Comparison of ENCODE assay signal across 19 cellular contexts in the genomic region with DNA sequence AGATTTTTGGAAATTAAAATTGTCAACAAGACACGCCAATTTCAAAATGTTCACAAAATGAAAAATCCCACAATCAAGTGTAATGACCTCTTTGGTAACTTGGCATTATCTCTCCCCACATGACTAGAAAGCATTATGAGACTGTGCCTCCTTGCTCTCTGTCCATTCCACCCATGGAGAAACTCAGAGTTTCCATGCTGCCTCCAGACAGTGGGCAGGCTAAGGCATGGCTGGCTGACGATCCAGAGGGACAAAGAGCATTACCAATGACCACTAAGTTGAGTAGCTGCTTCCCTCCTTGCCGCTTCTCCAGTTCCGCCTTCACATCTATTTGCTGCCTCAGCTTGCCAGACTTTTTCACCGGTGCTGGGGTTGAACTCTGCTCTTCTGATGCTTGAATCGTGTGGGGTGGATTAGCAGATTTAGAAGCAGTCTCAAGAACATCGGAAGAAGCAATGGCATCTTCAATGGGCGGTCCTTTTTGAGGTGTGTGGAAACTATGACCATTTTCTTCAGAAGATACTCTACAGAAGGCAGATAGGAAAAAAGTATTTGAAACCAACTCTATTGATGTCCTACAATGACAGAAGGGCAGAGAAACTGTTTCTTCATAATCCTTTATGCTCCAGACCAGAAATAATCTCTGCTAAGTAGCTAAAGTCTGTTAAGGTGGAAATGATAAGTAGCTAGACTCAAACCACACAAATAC. TPM values are rescaled to one million over a fixed set of nuclear protein-coding genes. Genes with fewer than 3 reads are reported as not detected.
DNase-seq lines count a peak whose midpoint lies in the region; ATAC-seq and TF ChIP-seq lines count a peak whose summit lies in the region.
"Had no signal": no experiment of that assay in that cellular context is flagged by ENCODE, and none has a peak within 500 bp of the region (broad histone marks: within the 10 kb centered on the region; RNA-seq: fewer than 3 reads in every experiment).

No MANE protein-coding gene starts in this region.

- TF ChIP-seq POLR2A in prostate gland (IDR thresholded peaks at IDR 0.05) (no peak), vagina (IDR thresholded peaks at IDR 0.05) (no peak)

- H3K4me3 Mint-ChIP-seq in natural killer cell treated with Interleukin-12 subunit alpha and Interleukin-12 subunit beta and Interleukin-15 and Interleukin-18, amount 100 ng/mL, for 72 hours: no peak overlapping the region
- no peak overlapping the region for H3K4me3 Mint-ChIP-seq in natural killer cell
- no peak overlapping the region for H3K4me3 Mint-ChIP-seq in T-helper 17 cell
- H3K4me3 Mint-ChIP-seq in activated naive CD8-positive, alpha-beta T cell treated with anti-CD3 and anti-CD28 coated beads for 36 hours: no peak overlapping the region

- no peak overlapping the region for H3K27ac ChIP-seq in prostate gland
- no peak overlapping the region for H3K27ac ChIP-seq in vagina
- H3K27ac ChIP-seq: GM23248 had no signal

- intact Hi-C loops in natural killer cell (cut with micrococcal nuclease): no loop called here
- intact Hi-C loops in prostate gland (cut with DNase I): no loop called here
- intact Hi-C loops in vagina (cut with DNase I): no loop called here

- no peaks in the 10 kb centered on the region for H3K27me3 Mint-ChIP-seq in natural killer cell treated with Interleukin-12 subunit alpha and Interleukin-12 subunit beta and Interleukin-15 and Interleukin-18, amount 100 ng/mL, for 72 hours
- H3K27me3 Mint-ChIP-seq in natural killer cell (ENCODE audit: low read depth in 2 of 2): no peaks in the 10 kb centered on the region
- H3K27me3 Mint-ChIP-seq in T-helper 17 cell: no peaks in the 10 kb centered on the region
- no peaks in the 10 kb centered on the region for H3K27me3 Mint-ChIP-seq in activated naive CD8-positive, alpha-beta T cell treated with anti-CD3 and anti-CD28 coated beads for 36 hours

- H3K4me3 ChIP-seq in prostate gland (no peak overlapping the region), vagina (no peak overlapping the region)
- H3K4me3 ChIP-seq: GM23248, HAP-1 had no signal

- TF ChIP-seq CTCF in natural killer cell (IDR thresholded peaks at IDR 0.05) (no peak), prostate gland (IDR thresholded peaks at IDR 0.05) (no peak), vagina (IDR thresholded peaks at IDR 0.05) (no peak)

- H3K4me1 Mint-ChIP-seq in natural killer cell treated with Interleukin-12 subunit alpha and Interleukin-12 subunit beta and Interleukin-15 and Interleukin-18, amount 100 ng/mL, for 72 hours (ENCODE audit: low read depth in 2 of 2): peaks cover 0 to 9% of the 10 kb centered on the region in 2 donors
- no peaks in the 10 kb centered on the region for H3K4me1 Mint-ChIP-seq in natural killer cell
- no peaks in the 10 kb centered on the region for H3K4me1 Mint-ChIP-seq in T-helper 17 cell
- peaks cover 22% of the 10 kb centered on the region for H3K4me1 Mint-ChIP-seq in activated naive CD8-positive, alpha-beta T cell treated with anti-CD3 and anti-CD28 coated beads for 36 hours

- no peak for ATAC-seq in natural killer cell treated with Interleukin-12 subunit alpha and Interleukin-12 subunit beta and Interleukin-15 and Interleukin-18, amount 100 ng/mL, for 72 hours
- ATAC-seq in natural killer cell (no peak), T-helper 17 cell (no peak)
- ATAC-seq: HepG2 had no signal

- H3K9me3 Mint-ChIP-seq in natural killer cell treated with Interleukin-12 subunit alpha and Interleukin-12 subunit beta and Interleukin-15 and Interleukin-18, amount 100 ng/mL, for 72 hours: no peaks in the 10 kb centered on the region
- no peaks in the 10 kb centered on the region for H3K9me3 Mint-ChIP-seq in natural killer cell
- H3K9me3 Mint-ChIP-seq in activated naive CD8-positive, alpha-beta T cell treated with anti-CD3 and anti-CD28 coated beads for 36 hours: no peaks in the 10 kb centered on the region

- WGBS in prostate gland: 94% methylated on average over 8 of the region's 8 CpGs

- DNase-seq in natural killer cell treated with Interleukin-12 subunit alpha and Interleukin-12 subunit beta and Interleukin-15 and Interleukin-18, amount 100 ng/mL, for 72 hours (ENCODE audit: low spot score): no peak
- DNase-seq in natural killer cell (no peak), T-helper 17 cell (no peak), prostate gland (ENCODE audit: low spot score) (no peak), vagina (ENCODE audit: extremely low spot score in 2 of 2) (no peak), EL (no peak)
- DNase-seq in activated naive CD8-positive, alpha-beta T cell treated with anti-CD3 and anti-CD28 coated beads for 36 hours: no peak
- DNase-seq: ACHN, C1 segment of cervical spinal cord, GDM1, GM23248, KG1, MV-4-11, NCI-H1694 treated with DMSO at 0.1 percent for 48 hours, NCI-H510A, NCI-H748 treated with DMSO at 0.1 percent for 48 hours, SHP77 treated with DMSO at 0.1 percent for 48 hours had no signal

- H3K4me1 ChIP-seq in prostate gland (replicated peaks) (no peaks in the 10 kb centered on the region), vagina (no peaks in the 10 kb centered on the region)

- H3K27me3 ChIP-seq in prostate gland (replicated peaks; ENCODE audit: insufficient read depth) (no peaks in the 10 kb centered on the region), vagina (no peaks in the 10 kb centered on the region)

- H3K9me3 ChIP-seq in T-helper 17 cell (ENCODE audit: control insufficient read depth, low read length, poor library complexity, severe bottlenecking) (no peaks in the 10 kb centered on the region), prostate gland (no peaks in the 10 kb centered on the region), vagina (no peaks in the 10 kb centered on the region)
- H3K9me3 ChIP-seq: HAP-1 had no signal

- peaks cover 12% of the 10 kb centered on the region for H3K36me3 Mint-ChIP-seq in natural killer cell treated with Interleukin-12 subunit alpha and Interleukin-12 subunit beta and Interleukin-15 and Interleukin-18, amount 100 ng/mL, for 72 hours
- peaks cover 12% of the 10 kb centered on the region for H3K36me3 Mint-ChIP-seq in natural killer cell
- peaks cover 9% of the 10 kb centered on the region for H3K36me3 Mint-ChIP-seq in T-helper 17 cell (ENCODE audit: low read depth)
- peaks cover 26% of the 10 kb centered on the region for H3K36me3 Mint-ChIP-seq in activated naive CD8-positive, alpha-beta T cell treated with anti-CD3 and anti-CD28 coated beads for 36 hours

- no peaks in the 10 kb centered on the region for H3K36me3 ChIP-seq in prostate gland
- peaks cover 0 to 7% of the 10 kb centered on the region in 2 donors for H3K36me3 ChIP-seq in vagina

- peak overlapping the region; percentile 6 to 42 for H3K27ac Mint-ChIP-seq in natural killer cell treated with Interleukin-12 subunit alpha and Interleukin-12 subunit beta and Interleukin-15 and Interleukin-18, amount 100 ng/mL, for 72 hours
- no peak overlapping the region for H3K27ac Mint-ChIP-seq in natural killer cell
- H3K27ac Mint-ChIP-seq in T-helper 17 cell: peak overlapping the region; percentile 16
- H3K27ac Mint-ChIP-seq in activated naive CD8-positive, alpha-beta T cell treated with anti-CD3 and anti-CD28 coated beads for 36 hours: peak overlapping the region; percentile 86

RNA-seq across cellular contexts. Expression of a gene that starts 47.4 kb away (rescaled TPM):
- 1 to 10 TPM; 3.9 to 5.2 TPM for total RNA-seq in natural killer cell treated with Interleukin-12 subunit alpha and Interleukin-12 subunit beta and Interleukin-15 and Interleukin-18, amount 100 ng/mL, for 72 hours
- total RNA-seq in natural killer cell (1 to 10 TPM in 2 of 3 donors, under 1 TPM in 1; 0.75 to 3.0 (median 1.8) TPM), T-helper 17 cell (1 to 10 TPM; 1.3 to 3.4 TPM), prostate gland (1 to 10 TPM in 1 of 2 donors, not detected in 1; 7.6 TPM), vagina (not detected)
- total RNA-seq in activated naive CD8-positive, alpha-beta T cell treated with anti-CD3 and anti-CD28 coated beads for 36 hours: 1 to 10 TPM in 1 of 2 experiments, under 1 TPM in 1; 0.46 to 1.8 TPM
- total RNA-seq: GM23248 had no signal

RNA-seq across cellular contexts. Expression of a gene that starts 57.3 kb away (rescaled TPM):
- total RNA-seq in natural killer cell treated with Interleukin-12 subunit alpha and Interleukin-12 subunit beta and Interleukin-15 and Interleukin-18, amount 100 ng/mL, for 72 hours: 100 to 1,000 TPM; 137 to 215 TPM
- total RNA-seq in natural killer cell (10 to 100 TPM; 75.3 to 82.2 (median 80.1) TPM), T-helper 17 cell (10 to 100 TPM; 72.1 to 94.0 TPM), prostate gland (10 to 100 TPM; 54.2 to 72.1 TPM), vagina (41.7 TPM)
- 100 to 1,000 TPM; 147 to 151 TPM for total RNA-seq in activated naive CD8-positive, alpha-beta T cell treated with anti-CD3 and anti-CD28 coated beads for 36 hours

Comparison
In these comparisons a context has a peak if more than half of its experiments do, and no peak if none do; other contexts are left out.
1. H3K27ac Mint-ChIP-seq: peak in natural killer cell treated with Interleukin-12 subunit alpha and Interleukin-12 subunit beta and Interleukin-15 and Interleukin-18, amount 100 ng/mL, for 72 hours (2 of 2), T-helper 17 cell (single experiment) and activated naive CD8-positive, alpha-beta T cell treated with anti-CD3 and anti-CD28 coated beads for 36 hours (single experiment); none in natural killer cell (0 of 2).